ENCODE assay signal across 8 cellular contexts in genomic region chr12:6890789-6891624, GRCh38. TPM values are rescaled to one million over a fixed set of nuclear protein-coding genes. Genes with fewer than 3 reads are reported as not detected.
DNase-seq lines count a peak whose midpoint lies in the region; ATAC-seq and TF ChIP-seq lines count a peak whose summit lies in the region.

No MANE protein-coding gene starts in this region.

- peak overlapping the region; percentile 99 for H3K27ac ChIP-seq in SK-N-MC
- H3K27ac ChIP-seq in osteoblast (ENCODE audit: low read depth, low read length) = peak overlapping the region; percentile 71
- peak overlapping the region; percentile 90 to 93 for H3K27ac ChIP-seq in thoracic aorta

- peak; percentile 94 for DNase-seq in NCI-H1048 (lab: John Stamatoyannopoulos, UW)
- peak; percentile 80 for DNase-seq in SK-N-MC (ENCODE audit: low read depth, low spot score)
- DNase-seq in glomerular visceral epithelial cell (ENCODE audit: extremely low spot score) = peak; percentile 97
- peak; percentile 99 for DNase-seq in osteoblast (ENCODE audit: insufficient read length, low spot score, missing footprints)
- peak; percentile 81 for DNase-seq in thoracic aorta (ENCODE audit: low spot score)

- no peaks in the 10 kb centered on the region for H3K9me3 Mint-ChIP-seq in activated naive CD4-positive, alpha-beta T cell treated with anti-CD3 and anti-CD28 coated beads, Interleukin-2, amount 50 U/mL, for 24 hours

- peak; percentile 65 for TF ChIP-seq POLR2A in GM10847 (IDR thresholded peaks at IDR 0.05; ENCODE audit: extremely low read depth, insufficient read length)

- H3K4me1 ChIP-seq in osteoblast (ENCODE audit: insufficient read depth, low read length) (peaks cover 11% of the 10 kb centered on the region), thoracic aorta (ENCODE audit: control insufficient read depth in 1 of 2, low read depth in 2 of 2) (peaks cover 4 to 17% of the 10 kb centered on the region in 2 donors)

- TF ChIP-seq CTCF in osteoblast (IDR thresholded peaks at IDR 0.05; ENCODE audit: extremely low read depth, low read depth, low read length) (peak; percentile 74), thoracic aorta (IDR thresholded peaks at IDR 0.05) (peak; percentile 84)

- no peaks in the 10 kb centered on the region for H4K20me1 ChIP-seq in osteoblast (ENCODE audit: insufficient read depth, low read length)

- no peaks in the 10 kb centered on the region for H3K27me3 Mint-ChIP-seq in activated naive CD4-positive, alpha-beta T cell treated with anti-CD3 and anti-CD28 coated beads, Interleukin-2, amount 50 U/mL, for 24 hours

- H3K36me3 Mint-ChIP-seq in activated naive CD4-positive, alpha-beta T cell treated with anti-CD3 and anti-CD28 coated beads, Interleukin-2, amount 50 U/mL, for 24 hours = no peaks in the 10 kb centered on the region

- H2AFZ ChIP-seq in osteoblast (ENCODE audit: low read length) = peak overlapping the region; percentile 89

- no peaks in the 10 kb centered on the region for H3K79me2 ChIP-seq in osteoblast (ENCODE audit: insufficient read depth, low read length)

- H3K4me3 ChIP-seq in SK-N-MC (peak overlapping the region; percentile 77), osteoblast (ENCODE audit: insufficient read depth, low read length) (peak overlapping the region; percentile 66), thoracic aorta (peak overlapping the region; percentile 74)

- peak overlapping the region; percentile 82 for H3K4me2 ChIP-seq in osteoblast (ENCODE audit: insufficient read depth, low read length)

- no peaks in the 10 kb centered on the region for H3K9me3 ChIP-seq in SK-N-MC (ENCODE audit: low read depth, low read length)
- H3K9me3 ChIP-seq in osteoblast (ENCODE audit: low read depth, low read length) = no peaks in the 10 kb centered on the region
- H3K9me3 ChIP-seq in thoracic aorta = no peaks in the 10 kb centered on the region

- peak overlapping the region; percentile 97 for H3K27ac Mint-ChIP-seq in activated naive CD4-positive, alpha-beta T cell treated with anti-CD3 and anti-CD28 coated beads, Interleukin-2, amount 50 U/mL, for 24 hours

- no peaks in the 10 kb centered on the region; the same call in 1 of the 2 replicates for H3K36me3 ChIP-seq in SK-N-MC (ENCODE audit: insufficient read depth, low read length)
- peaks cover 4% of the 10 kb centered on the region for H3K36me3 ChIP-seq in osteoblast (ENCODE audit: insufficient read depth, low read length)
- H3K36me3 ChIP-seq in thoracic aorta = no peaks in the 10 kb centered on the region

- peaks cover 12% of the 10 kb centered on the region for H3K4me1 Mint-ChIP-seq in activated naive CD4-positive, alpha-beta T cell treated with anti-CD3 and anti-CD28 coated beads, Interleukin-2, amount 50 U/mL, for 24 hours

- H3K27me3 ChIP-seq in osteoblast (ENCODE audit: insufficient read depth, low read length) (no peaks in the 10 kb centered on the region), thoracic aorta (replicated peaks; ENCODE audit: insufficient read depth) (no peaks in the 10 kb centered on the region)

- peak overlapping the region; percentile 87 for H3K4me3 Mint-ChIP-seq in activated naive CD4-positive, alpha-beta T cell treated with anti-CD3 and anti-CD28 coated beads, Interleukin-2, amount 50 U/mL, for 24 hours

- ATAC-seq in HG02588 (IDR thresholded peaks at IDR 0.05; ENCODE audit: unreplicated experiment) (peak; percentile 93), thoracic aorta (ENCODE audit: insufficient number of reproducible peaks, low FRiP score, low read depth) (peak; percentile 95)

- peak overlapping the region; percentile 94 for H3K9ac ChIP-seq in SK-N-MC (ENCODE audit: insufficient read length)

RNA-seq across cellular contexts. Expression of gene LRRC23, which starts 13.6 kb away (rescaled TPM):
- total RNA-seq in osteoblast (7.1 and 7.6 TPM in 2 replicates), thoracic aorta (1 to 10 TPM; 8.5 TPM)

RNA-seq across cellular contexts. Expression of gene SPSB2, which starts 17.9 kb away (rescaled TPM):
- total RNA-seq in osteoblast (11.5 and 11.9 TPM in 2 replicates), thoracic aorta (10 to 100 TPM in 1 of 2 donors, 1 to 10 TPM in 1; 9.2 to 19.1 TPM)

RNA-seq across cellular contexts. Expression of gene ENO2, which starts 23.4 kb away (rescaled TPM):
- 8.5 and 13.4 TPM in 2 replicates for total RNA-seq in osteoblast
- total RNA-seq in thoracic aorta = 10 to 100 TPM; 53.6 to 57.9 TPM

RNA-seq across cellular contexts. Expression of gene TPI1, which starts 23.7 kb away (rescaled TPM):
- 385 and 553 TPM in 2 replicates for total RNA-seq in osteoblast
- total RNA-seq in thoracic aorta = 100 to 1,000 TPM; 287 to 322 TPM

RNA-seq across cellular contexts. Expression of gene ATN1, which starts 36.8 kb away (rescaled TPM):
- total RNA-seq in osteoblast (10.3 and 14.1 TPM in 2 replicates), thoracic aorta (100 to 1,000 TPM; 109 to 163 TPM)

Comparison
In these comparisons a context has a peak if more than half of its experiments do, and no peak if none do; other contexts are left out.
1. Peak in every context shown above with its lines: DNase-seq, ATAC-seq, H3K4me3 ChIP-seq and H3K27ac ChIP-seq.